12 cellular contexts compared by ENCODE assay signal in genomic region chr5:172129174-172129764, GRCh38. TPM values are rescaled to one million over a fixed set of nuclear protein-coding genes. Genes with fewer than 3 reads are reported as not detected.
DNase-seq lines count a peak whose midpoint lies in the region; ATAC-seq and TF ChIP-seq lines count a peak whose summit lies in the region.
"Had no signal": no experiment of that assay in that cellular context is flagged by ENCODE, and none has a peak within 500 bp of the region (broad histone marks: within the 10 kb centered on the region; RNA-seq: fewer than 3 reads in every experiment).

No MANE protein-coding gene starts in this region.

- peaks cover 21% of the 10 kb centered on the region for H3K9me1 ChIP-seq in IMR-90 (ENCODE audit: insufficient read depth, low read length)

- peaks cover 24 to 73% of the 10 kb centered on the region in 2 experiments for H3K79me1 ChIP-seq in IMR-90 (ENCODE audit: low read depth in 1 of 2, low read length in 2 of 2)

- H2AK5ac ChIP-seq in IMR-90 (ENCODE audit: low read depth, low read length), result no peak overlapping the region

- H2AK9ac ChIP-seq in IMR-90 (replicated peaks; ENCODE audit: low read depth, low read length, poor library complexity), result peak overlapping the region; percentile 35

- no peak overlapping the region for H3K14ac ChIP-seq in IMR-90 (replicated peaks; ENCODE audit: low read depth, low read length)

- in situ Hi-C loops in IMR-90 (cut with MboI; ENCODE audit: low sequenced_read_pairs), result no loop called here

- H3K4me2 ChIP-seq in IMR-90 (ENCODE audit: low read depth, low read length), result no peak overlapping the region

- DNase-seq in activated CD4-positive, alpha-beta T cell treated with anti-CD3 and anti-CD28 coated beads, Interleukin-2, amount 10 ng/mL, durations not matched to agents 7 days and 5 days, result no peak
- no peak for DNase-seq in activated CD4-positive, alpha-beta T cell treated with anti-CD3 and anti-CD28 coated beads, Interleukin-2, amount 50 U/mL, for 48 hours
- DNase-seq in IMR-90, result no peak
- peak; percentile 56 for DNase-seq in sciatic nerve (ENCODE audit: low spot score)
- DNase-seq in NCI-H226, result no peak
- no peak for DNase-seq in DMS 273 treated with DMSO at 0.1 percent for 48 hours (lab: John Stamatoyannopoulos, UW)
- no peak for DNase-seq in H7
- DNase-seq: activated CD8-positive, alpha-beta memory T cell treated with anti-CD3 and anti-CD28 coated beads for 24 hours; amygdala; colonic mucosa; heart right ventricle had no signal

- no TSS peak for BruUV-seq in IMR-90 (replicated peaks; lab: Mats Ljungman, UMichigan)

- no peak overlapping the region for H2BK120ac ChIP-seq in IMR-90 (ENCODE audit: low read depth, low read length)

- H4K5ac ChIP-seq in IMR-90 (ENCODE audit: low read depth, low read length), result no peak overlapping the region

- H3K4me1 ChIP-seq in IMR-90 (ENCODE audit: control insufficient read depth, insufficient read depth, low read length), result peaks cover 3% of the 10 kb centered on the region; the same call in 1 of the 2 replicates
- H3K4me1 ChIP-seq: colonic mucosa had no signal

- no peak overlapping the region for H3K23ac ChIP-seq in IMR-90 (ENCODE audit: low read depth, low read length)

- WGBS in IMR-90 (ENCODE audit: extremely low coverage in 2 of 2, insufficient read length in 1 of 2), 2 experiments, result 100% methylated on average over 2 of the region's 10 CpGs; no CpG with 5 or more reads in 1 of the 2 experiments

- POLR2A ChIA-PET in activated CD4-positive, alpha-beta T cell treated with anti-CD3 and anti-CD28 coated beads, Interleukin-2, amount 10 ng/mL, durations not matched to agents 7 days and 5 days (lab: Charles Lee), result no interaction called here
- POLR2A ChIA-PET in IMR-90 (lab: Charles Lee; ENCODE audit: unreplicated experiment), result interaction anchor here (0.5 kb wide), 1 partner anchor 21 kb away, joined by 3 read pairs; no protein-coding TSS in a partner anchor

- ATAC-seq in IMR-90 (ENCODE audit: low read depth) (no peak), sciatic nerve (no peak)

- H3K36me3 ChIP-seq in IMR-90 (ENCODE audit: control insufficient read depth, insufficient read depth, low read length), result peaks cover 7% of the 10 kb centered on the region
- H3K36me3 ChIP-seq in H7 (replicated peaks; ENCODE audit: control insufficient read depth, insufficient read depth, low read length), result no peaks in the 10 kb centered on the region
- H3K36me3 ChIP-seq: colonic mucosa had no signal

- TF ChIP-seq RAD21 in IMR-90 (IDR thresholded peaks at IDR 0.05; ENCODE audit: low read length), result no peak

- intact Hi-C loops in IMR-90 (cut with micrococcal nuclease), result no loop called here
- intact Hi-C loops in dendritic cell treated with granulocyte-macrophage colony-stimulating factor and Interleukin-4, amounts not matched to agents 40 ng/mL and 50 ng/mL, for 4 days (cut with micrococcal nuclease), result loop anchor here (1.0 to 2.0 kb wide), 2 partner anchors 14 to 21 kb away; no protein-coding TSS in a partner anchor
- intact Hi-C loops in sciatic nerve (cut with DNase I), result no loop called here

- no peak overlapping the region for H3K4ac ChIP-seq in IMR-90 (ENCODE audit: low read depth, low read length)

- dilution Hi-C loops in IMR-90 (cut with HindIII; ENCODE audit: low sequenced_read_pairs, unreplicated experiment), result no loop called here

- no peak for TF ChIP-seq CTCF in IMR-90 (conservative IDR thresholded peaks at IDR 0.05; ENCODE audit: low read depth, low read length)

- no peak overlapping the region for H4K8ac ChIP-seq in IMR-90 (ENCODE audit: low read depth in 2 of 2, low read length in 2 of 2)

- peak overlapping the region; percentile 16 for H3K27ac Mint-ChIP-seq in activated CD4-positive, alpha-beta T cell treated with anti-CD3 and anti-CD28 coated beads, Interleukin-2, amount 10 ng/mL, durations not matched to agents 7 days and 5 days
- H3K27ac Mint-ChIP-seq in dendritic cell treated with granulocyte-macrophage colony-stimulating factor and Interleukin-4, amounts not matched to agents 40 ng/mL and 50 ng/mL, for 4 days, result peak overlapping the region; percentile 98

- no peaks in the 10 kb centered on the region for H3K9me3 ChIP-seq in IMR-90 (ENCODE audit: control insufficient read depth, insufficient read depth, low read length)
- H3K9me3 ChIP-seq: colonic mucosa, heart right ventricle had no signal

- peaks cover 80% of the 10 kb centered on the region for H3K36me3 Mint-ChIP-seq in activated CD4-positive, alpha-beta T cell treated with anti-CD3 and anti-CD28 coated beads, Interleukin-2, amount 10 ng/mL, durations not matched to agents 7 days and 5 days (ENCODE audit: low read depth)
- H3K36me3 Mint-ChIP-seq in dendritic cell treated with granulocyte-macrophage colony-stimulating factor and Interleukin-4, amounts not matched to agents 40 ng/mL and 50 ng/mL, for 4 days (ENCODE audit: low read depth), result peaks cover 77% of the 10 kb centered on the region

- H2BK15ac ChIP-seq in IMR-90 (ENCODE audit: low read depth, low read length), result no peak overlapping the region

- no peak overlapping the region for H2BK20ac ChIP-seq in IMR-90 (ENCODE audit: low read depth, low read length)

- H4K20me1 ChIP-seq in IMR-90 (ENCODE audit: insufficient read depth, low read length), result peaks cover 13% of the 10 kb centered on the region; the same call in 1 of the 2 replicates

- H2BK5ac ChIP-seq in IMR-90 (ENCODE audit: low read depth, low read length, poor library complexity, severe bottlenecking), result no peak overlapping the region

- TF ChIP-seq POLR2A in IMR-90 (IDR thresholded peaks at IDR 0.05; ENCODE audit: low read depth, low read length), result no peak

- peaks cover 58% of the 10 kb centered on the region for H3K4me1 Mint-ChIP-seq in activated CD4-positive, alpha-beta T cell treated with anti-CD3 and anti-CD28 coated beads, Interleukin-2, amount 10 ng/mL, durations not matched to agents 7 days and 5 days
- peaks cover 76% of the 10 kb centered on the region for H3K4me1 Mint-ChIP-seq in dendritic cell treated with granulocyte-macrophage colony-stimulating factor and Interleukin-4, amounts not matched to agents 40 ng/mL and 50 ng/mL, for 4 days (ENCODE audit: low read depth)

- no peak overlapping the region for H3K9ac ChIP-seq in IMR-90 (ENCODE audit: low read depth, low read length)

- CTCF ChIA-PET in activated CD4-positive, alpha-beta T cell treated with anti-CD3 and anti-CD28 coated beads, Interleukin-2, amount 10 ng/mL, durations not matched to agents 7 days and 5 days (lab: Charles Lee), result interaction anchor here (0.7 to 2.6 kb wide), 4 partner anchors 15 to 89 kb away, joined by 3 to 10 read pairs (median 3); partner anchors contain the start of gene STK10
- CTCF ChIA-PET in IMR-90 (lab: Yijun Ruan, JAX), result no interaction called here

- H2AFZ ChIP-seq in IMR-90 (replicated peaks; ENCODE audit: low read length, poor library complexity), result no peak overlapping the region

- no peak overlapping the region for H3K4me3 Mint-ChIP-seq in activated CD4-positive, alpha-beta T cell treated with anti-CD3 and anti-CD28 coated beads, Interleukin-2, amount 10 ng/mL, durations not matched to agents 7 days and 5 days
- peak overlapping the region; percentile 30 for H3K4me3 Mint-ChIP-seq in dendritic cell treated with granulocyte-macrophage colony-stimulating factor and Interleukin-4, amounts not matched to agents 40 ng/mL and 50 ng/mL, for 4 days

- H3K4me3 ChIP-seq in IMR-90 (ENCODE audit: insufficient read depth, low read depth, low read length) (no peak overlapping the region), H7 (ENCODE audit: insufficient read depth, low read depth, low read length) (no peak overlapping the region)
- H3K4me3 ChIP-seq: colonic mucosa, heart right ventricle had no signal

- H3K9me3 Mint-ChIP-seq in activated CD4-positive, alpha-beta T cell treated with anti-CD3 and anti-CD28 coated beads, Interleukin-2, amount 10 ng/mL, durations not matched to agents 7 days and 5 days, result no peaks in the 10 kb centered on the region
- H3K9me3 Mint-ChIP-seq in dendritic cell treated with granulocyte-macrophage colony-stimulating factor and Interleukin-4, amounts not matched to agents 40 ng/mL and 50 ng/mL, for 4 days, result no peaks in the 10 kb centered on the region

- no peak overlapping the region for H3K56ac ChIP-seq in IMR-90 (ENCODE audit: extremely low read depth, insufficient read depth, low read length)

- no peaks in the 10 kb centered on the region for H3K27me3 ChIP-seq in IMR-90 (ENCODE audit: control insufficient read depth, insufficient read depth, low read length)
- H3K27me3 ChIP-seq in H7 (ENCODE audit: control insufficient read depth, insufficient read depth, low read length), result no peaks in the 10 kb centered on the region
- H3K27me3 ChIP-seq: colonic mucosa, heart right ventricle had no signal

- no peak overlapping the region for H4K91ac ChIP-seq in IMR-90 (ENCODE audit: insufficient read depth, low read depth, low read length)

- H3K18ac ChIP-seq in IMR-90 (ENCODE audit: low read depth, low read length), result no peak overlapping the region

- no peak overlapping the region for H3K27ac ChIP-seq in IMR-90 (ENCODE audit: insufficient read depth, low read length)
- H3K27ac ChIP-seq: colonic mucosa had no signal

- no peaks in the 10 kb centered on the region for H3K27me3 Mint-ChIP-seq in activated CD4-positive, alpha-beta T cell treated with anti-CD3 and anti-CD28 coated beads, Interleukin-2, amount 10 ng/mL, durations not matched to agents 7 days and 5 days
- no peaks in the 10 kb centered on the region for H3K27me3 Mint-ChIP-seq in dendritic cell treated with granulocyte-macrophage colony-stimulating factor and Interleukin-4, amounts not matched to agents 40 ng/mL and 50 ng/mL, for 4 days

TF ChIP-seq in IMR-90, 13 proteins besides CTCF, POLR2A, EP300 and RAD21:
- no peak for TF ChIP-seq MAFK (IDR thresholded peaks at IDR 0.05; ENCODE audit: low read depth, low read length)

RNA-seq across cellular contexts. Expression of gene STK10, which starts 58.8 kb away (rescaled TPM):
- total RNA-seq in activated CD4-positive, alpha-beta T cell treated with anti-CD3 and anti-CD28 coated beads, Interleukin-2, amount 10 ng/mL, durations not matched to agents 7 days and 5 days, result 100 to 1,000 TPM; 299 to 312 TPM
- total RNA-seq in IMR-90 (2012; rRNA removed) (15.4 and 16.4 TPM in 2 replicates), sciatic nerve (89.4 TPM)
- polyA plus RNA-seq in IMR-90 (2012; rRNA removed), result 17.8 and 18.5 TPM in 2 replicates
- polyA plus RNA-seq in IMR-90 (2012; cell fraction: cytosol; rRNA removed), result 8.9 and 15.5 TPM in 2 replicates
- 49.7 and 83.4 TPM in 2 replicates for polyA plus RNA-seq in IMR-90 (2012; cell fraction: nucleus; rRNA removed; ENCODE audit: low replicate concordance)
- 7.4 and 10.2 TPM in 2 replicates for total RNA-seq in H7 (2014; rRNA removed; shearing (Covaris generic))
